Comparison of ENCODE assay signal across 8 cellular contexts in genomic region chr2:104849618-104850097, GRCh38. TPM values are rescaled to one million over a fixed set of nuclear protein-coding genes. Genes with fewer than 3 reads are reported as not detected.
DNase-seq lines count a peak whose midpoint lies in the region; ATAC-seq, FAIRE-seq and TF ChIP-seq lines count a peak whose summit lies in the region.

No MANE protein-coding gene starts in this region.

- no peak overlapping the region for H3K4me3 ChIP-seq in heart right ventricle

- no peak for ATAC-seq in heart right ventricle
- ATAC-seq in left ventricle myocardium superior, result no peak
- ATAC-seq in GM21717 (IDR thresholded peaks at IDR 0.05; ENCODE audit: unreplicated experiment), result no peak

- 1 to 2% methylated on average over 5 of the region's 5 CpGs for WGBS in heart right ventricle, 2 donors

- DNase-seq in heart right ventricle (peak; percentile 39 to 67), left ventricle myocardium superior (no peak), HTR-8/SVneo (ENCODE audit: insufficient read length, low spot score) (peak; percentile 42), RKO (ENCODE audit: low spot score) (peak; percentile 71), iris pigment epithelial cell (ENCODE audit: low read depth) (peak; percentile 62)
- DNase-seq in stimulated activated CD4-positive, alpha-beta T cell treated with anti-CD3 and anti-CD28 coated beads, Interleukin-1b, Interleukin-23, amount 100 ng/mL, for 4 hours (ENCODE audit: low read depth in 2 of 2), result peak; percentile 24 to 59

- H3K27me3 ChIP-seq in heart right ventricle, result peaks cover 32 to 99% (median 98%) of the 10 kb centered on the region in 7 donors

- intact Hi-C loops in heart right ventricle (cut with DNase I) (loop anchor here in 1 of 10 donors (5.0 kb wide), 1 partner anchor 422 kb away; no protein-coding TSS in a partner anchor), left ventricle myocardium superior (cut with micrococcal nuclease) (no loop called here)

- H3K27ac ChIP-seq in heart right ventricle (no peak overlapping the region), angular gyrus (ENCODE audit: low read depth, low read length) (peak overlapping the region; percentile 96)

- H3K36me3 ChIP-seq in heart right ventricle, result no peaks in the 10 kb centered on the region

- no peaks in the 10 kb centered on the region for H3K9me3 ChIP-seq in heart right ventricle

- TF ChIP-seq CTCF in heart right ventricle (IDR thresholded peaks at IDR 0.05), result peak; percentile 54 to 86 (median 77)

- peaks cover 2 to 40% (median 30%) of the 10 kb centered on the region in 9 donors for H3K4me1 ChIP-seq in heart right ventricle

- no peak for FAIRE-seq in HTR-8/SVneo (lab: Jason Lieb, UNC)

RNA-seq across cellular contexts. Expression of gene POU3F3, which starts 4.3 kb away (rescaled TPM):
- total RNA-seq in heart right ventricle (under 1 TPM in 5 of 10 donors, not detected in 5; 0.08 to 0.61 (median 0.12) TPM), left ventricle myocardium superior (not detected)
- polyA plus RNA-seq in heart right ventricle, result under 1 TPM; 0.04 to 0.59 TPM
